In the genomic region with DNA sequence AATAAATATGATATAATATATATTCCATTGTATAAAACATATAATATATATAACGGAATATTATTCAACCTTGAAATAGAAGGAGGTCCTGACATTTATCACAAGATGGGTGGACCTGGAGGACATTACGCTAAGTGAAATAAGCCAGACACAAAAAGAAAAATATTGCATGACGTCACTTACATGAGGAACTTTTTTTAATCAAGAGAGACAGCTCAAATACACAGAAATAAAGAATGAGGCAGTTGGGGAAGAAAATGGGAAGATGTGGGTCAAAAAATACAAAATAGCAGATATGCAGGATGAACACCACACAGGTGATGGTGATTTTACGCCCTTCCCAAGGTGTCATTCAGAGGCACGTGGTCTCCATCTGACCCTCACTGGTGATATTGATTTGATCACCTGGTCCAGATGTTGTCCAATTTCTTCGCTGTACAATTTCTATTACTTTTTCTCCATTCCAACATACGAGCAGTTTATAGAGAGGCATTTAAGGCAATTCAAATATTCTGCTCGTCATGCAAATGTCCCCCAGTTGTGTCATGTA, we compare ENCODE assay signal across 8 cellular contexts. TPM values are rescaled to one million over a fixed set of nuclear protein-coding genes. Genes with fewer than 3 reads are reported as not detected.
DNase-seq lines count a peak whose midpoint lies in the region; ATAC-seq, FAIRE-seq and TF ChIP-seq lines count a peak whose summit lies in the region.

No MANE protein-coding gene starts in this region.

- peaks cover 45% of the 10 kb centered on the region for H3K79me2 ChIP-seq in keratinocyte (ENCODE audit: control insufficient read depth, insufficient read depth, low read length)

- TF ChIP-seq CTCF in adrenal gland (IDR thresholded peaks at IDR 0.05), result no peak
- TF ChIP-seq CTCF in keratinocyte (optimal IDR thresholded peaks at IDR 0.05 in 1 of 3, IDR thresholded peaks at IDR 0.05 in 1 of 3, conservative IDR thresholded peaks at IDR 0.05 in 1 of 3; ENCODE audit: extremely low read depth in 1 of 3, insufficient read depth in 2 of 3, low read length in 3 of 3), result no peak
- TF ChIP-seq CTCF in thoracic aorta (IDR thresholded peaks at IDR 0.05), result no peak

- dilution Hi-C loops in keratinocyte (cut with MboI; ENCODE audit: extremely low pct_ligation_motif_present, low sequenced_read_pairs), result no loop called here

- 26 to 33% (median 30%) methylated on average over 8 of the region's 8 CpGs for WGBS in adrenal gland, 4 donors

- H3K4me1 ChIP-seq in adrenal gland (replicated peaks in 1 of 2) (peaks cover 0 to 22% of the 10 kb centered on the region in 2 donors), keratinocyte (ENCODE audit: control insufficient read depth, extremely low read depth, insufficient read depth, low read length) (peaks cover 5% of the 10 kb centered on the region), thoracic aorta (ENCODE audit: control insufficient read depth in 1 of 2, low read depth in 2 of 2) (peaks cover 14 to 23% of the 10 kb centered on the region in 2 donors)

- DNase-seq in adrenal gland (no peak), keratinocyte (ENCODE audit: low read depth, low spot score) (no peak), thoracic aorta (ENCODE audit: low spot score) (no peak), OCI-M2 (lab: John Stamatoyannopoulos, UW; ENCODE audit: unreplicated experiment) (no peak), NCI-H187 treated with DMSO at 0.1 percent for 48 hours (lab: John Stamatoyannopoulos, UW) (no peak)

- no peaks in the 10 kb centered on the region for H4K20me1 ChIP-seq in keratinocyte (ENCODE audit: control insufficient read depth, extremely low read depth, insufficient read depth, low read length)

- peak overlapping the region in 3 of 4 donors; percentile 25 to 94 (median 75) for H3K4me3 ChIP-seq in adrenal gland
- H3K4me3 ChIP-seq in keratinocyte (ENCODE audit: control insufficient read depth in 2 of 3, extremely low read depth in 1 of 3, insufficient read depth in 2 of 3, low read depth in 1 of 3, low read length in 3 of 3), result peak overlapping the region; percentile 78 to 87 (median 82)
- H3K4me3 ChIP-seq in thoracic aorta, result peak overlapping the region; percentile 92

- H2AFZ ChIP-seq in keratinocyte (ENCODE audit: control insufficient read depth, low read length), result peak overlapping the region; percentile 100

- intact Hi-C loops in adrenal gland (cut with DNase I), result loop anchor here (10.0 kb wide), 3 partner anchors 485 to 675 kb away; a partner anchor contains a TSS

- no peak for TF ChIP-seq POLR2A in adrenal gland (IDR thresholded peaks at IDR 0.05)

- no peak for FAIRE-seq in keratinocyte (lab: Jason Lieb, UNC)

- H3K27ac ChIP-seq in adrenal gland (peak overlapping the region in 4 of 5 donors; percentile 71 to 92 (median 92)), keratinocyte (ENCODE audit: control insufficient read depth, insufficient read depth, low read length) (peak overlapping the region; percentile 86), thoracic aorta (peak overlapping the region; percentile 75 to 86)

- H3K36me3 ChIP-seq in adrenal gland (replicated peaks in 1 of 2) (no peaks in the 10 kb centered on the region), keratinocyte (ENCODE audit: control insufficient read depth in 2 of 2, extremely low read depth in 1 of 2, insufficient read depth in 2 of 2, low read length in 2 of 2) (peaks cover 0 to 8% of the 10 kb centered on the region in 2 experiments), thoracic aorta (no peaks in the 10 kb centered on the region)

- H3K9me3 ChIP-seq in adrenal gland (replicated peaks in 1 of 3) (peaks cover 0 to 3% (median 0%) of the 10 kb centered on the region in 3 donors), keratinocyte (ENCODE audit: control insufficient read depth, low read depth, low read length) (peaks cover under 1% of the 10 kb centered on the region), thoracic aorta (peaks cover 2% of the 10 kb centered on the region)

- H3K4me2 ChIP-seq in keratinocyte (ENCODE audit: control insufficient read depth, extremely low read depth, insufficient read depth, low read depth, low read length), result peak overlapping the region; percentile 99

- no peaks in the 10 kb centered on the region for H3K27me3 ChIP-seq in adrenal gland
- H3K27me3 ChIP-seq in keratinocyte (ENCODE audit: control insufficient read depth, extremely low read depth, insufficient read depth, low read length), result no peaks in the 10 kb centered on the region
- no peaks in the 10 kb centered on the region for H3K27me3 ChIP-seq in thoracic aorta (replicated peaks; ENCODE audit: insufficient read depth)

- peak; percentile 15 for ATAC-seq in GM18858 (IDR thresholded peaks at IDR 0.05; ENCODE audit: unreplicated experiment)
- ATAC-seq in HG03439 (IDR thresholded peaks at IDR 0.05; ENCODE audit: unreplicated experiment), result peak; percentile 11
- ATAC-seq in thoracic aorta (ENCODE audit: insufficient number of reproducible peaks, low FRiP score, low read depth), result no peak
- no peak for ATAC-seq in HG03159 (IDR thresholded peaks at IDR 0.05; ENCODE audit: unreplicated experiment)

- H3K9ac ChIP-seq in keratinocyte (ENCODE audit: control insufficient read depth, extremely low read depth, insufficient read depth, low read length), result peak overlapping the region; percentile 94

- H3K9me1 ChIP-seq in keratinocyte (ENCODE audit: control insufficient read depth, extremely low read depth, insufficient read depth, low read length), result no peaks in the 10 kb centered on the region

RNA-seq across cellular contexts. Expression of a gene that starts 0.5 kb away (rescaled TPM):
- 10 to 100 TPM; 18.3 to 32.9 (median 27.4) TPM for total RNA-seq in adrenal gland
- polyA plus RNA-seq in adrenal gland, result 10 to 100 TPM; 27.3 to 69.7 (median 46.0) TPM
- 15.7 to 25.9 TPM (median 21.9 TPM) in 3 replicates for polyA plus RNA-seq in keratinocyte
- 10.7 TPM for polyA plus RNA-seq in keratinocyte (2011; ENCODE audit: low read depth)
- polyA plus RNA-seq in keratinocyte (2011; cell fraction: cytosol; rRNA removed), result 21.7 and 27.1 TPM in 2 replicates
- polyA plus RNA-seq in keratinocyte (2011; cell fraction: nucleus; rRNA removed), result 35.3 and 39.0 TPM in 2 replicates
- 26.9 and 29.3 TPM in 2 replicates for polyA plus RNA-seq in keratinocyte (2012; ENCODE audit: low replicate concordance)
- polyA minus RNA-seq in keratinocyte, result 17.1 to 23.9 TPM (median 19.2 TPM) in 3 replicates
- polyA minus RNA-seq in keratinocyte (2011; cell fraction: cytosol; rRNA and poly(A)+ RNA removed), result 14.0 TPM
- 18.6 and 27.4 TPM in 2 replicates for polyA minus RNA-seq in keratinocyte (2011; cell fraction: nucleus; rRNA and poly(A)+ RNA removed)
- 10 to 100 TPM; 13.5 to 20.3 TPM for total RNA-seq in thoracic aorta

RNA-seq across cellular contexts. Expression of a gene that starts 12.9 kb away (rescaled TPM):
- not detected for total RNA-seq in adrenal gland
- not detected for polyA plus RNA-seq in adrenal gland
- polyA plus RNA-seq in keratinocyte, result not detected in 3 replicates
- not detected for polyA plus RNA-seq in keratinocyte (2011; ENCODE audit: low read depth)
- not detected in 2 replicates for polyA plus RNA-seq in keratinocyte (2011; cell fraction: cytosol; rRNA removed)
- not detected in 2 replicates for polyA plus RNA-seq in keratinocyte (2011; cell fraction: nucleus; rRNA removed)
- not detected in 2 replicates for polyA plus RNA-seq in keratinocyte (2012; ENCODE audit: low replicate concordance)
- not detected in 3 replicates for polyA minus RNA-seq in keratinocyte
- polyA minus RNA-seq in keratinocyte (2011; cell fraction: cytosol; rRNA and poly(A)+ RNA removed), result not detected
- not detected in 2 replicates for polyA minus RNA-seq in keratinocyte (2011; cell fraction: nucleus; rRNA and poly(A)+ RNA removed)
- not detected for total RNA-seq in thoracic aorta

RNA-seq across cellular contexts. Expression of a gene that starts 24.1 kb away (rescaled TPM):
- total RNA-seq in adrenal gland (not detected), thoracic aorta (not detected)
- polyA plus RNA-seq in adrenal gland (not detected), keratinocyte (not detected in 3 replicates)
- polyA plus RNA-seq in keratinocyte (2011; ENCODE audit: low read depth), result not detected
- not detected in 2 replicates for polyA plus RNA-seq in keratinocyte (2011; cell fraction: cytosol; rRNA removed)
- not detected in 2 replicates for polyA plus RNA-seq in keratinocyte (2011; cell fraction: nucleus; rRNA removed)
- not detected in 2 replicates for polyA plus RNA-seq in keratinocyte (2012; ENCODE audit: low replicate concordance)
- not detected in 3 replicates for polyA minus RNA-seq in keratinocyte
- not detected for polyA minus RNA-seq in keratinocyte (2011; cell fraction: cytosol; rRNA and poly(A)+ RNA removed)
- not detected in 2 replicates for polyA minus RNA-seq in keratinocyte (2011; cell fraction: nucleus; rRNA and poly(A)+ RNA removed)

RNA-seq across cellular contexts. Expression of a gene that starts 32.4 kb away (rescaled TPM):
- total RNA-seq in adrenal gland, result not detected
- polyA plus RNA-seq in adrenal gland, result not detected
- not detected in 3 replicates for polyA plus RNA-seq in keratinocyte
- polyA plus RNA-seq in keratinocyte (2011; ENCODE audit: low read depth), result not detected
- not detected in 2 replicates for polyA plus RNA-seq in keratinocyte (2011; cell fraction: cytosol; rRNA removed)
- not detected in 2 replicates for polyA plus RNA-seq in keratinocyte (2011; cell fraction: nucleus; rRNA removed)
- polyA plus RNA-seq in keratinocyte (2012; ENCODE audit: low replicate concordance), result not detected in 2 replicates
- not detected in 3 replicates for polyA minus RNA-seq in keratinocyte
- not detected for polyA minus RNA-seq in keratinocyte (2011; cell fraction: cytosol; rRNA and poly(A)+ RNA removed)
- not detected in 2 replicates for polyA minus RNA-seq in keratinocyte (2011; cell fraction: nucleus; rRNA and poly(A)+ RNA removed)
- total RNA-seq in thoracic aorta, result not detected

RNA-seq across cellular contexts. Expression of a gene that starts 39.1 kb away (rescaled TPM):
- total RNA-seq in adrenal gland (under 1 TPM in 4 of 8 donors, not detected in 4; 0.07 to 0.14 (median 0.09) TPM), thoracic aorta (not detected)
- polyA plus RNA-seq in adrenal gland (under 1 TPM; 0.07 to 0.15 (median 0.08) TPM), keratinocyte (0.03 TPM in 1 of 3 replicates, not detected in the others)
- not detected for polyA plus RNA-seq in keratinocyte (2011; ENCODE audit: low read depth)
- not detected in 2 replicates for polyA plus RNA-seq in keratinocyte (2011; cell fraction: cytosol; rRNA removed)
- not detected in 2 replicates for polyA plus RNA-seq in keratinocyte (2011; cell fraction: nucleus; rRNA removed)
- polyA plus RNA-seq in keratinocyte (2012; ENCODE audit: low replicate concordance), result 0.07 TPM in 1 of 2 replicates, not detected in the other
- polyA minus RNA-seq in keratinocyte, result not detected in 3 replicates
- polyA minus RNA-seq in keratinocyte (2011; cell fraction: cytosol; rRNA and poly(A)+ RNA removed), result not detected
- not detected in 2 replicates for polyA minus RNA-seq in keratinocyte (2011; cell fraction: nucleus; rRNA and poly(A)+ RNA removed)

Comparison
In these comparisons a context has a peak if more than half of its experiments do, and no peak if none do; other contexts are left out.
1. ATAC-seq: peak in GM18858 (single experiment) and HG03439 (single experiment); none in thoracic aorta (single experiment) and HG03159 (single experiment).
2. Peak in every context shown above with its lines, with median percentiles within 50 percentile points of each other: H3K27ac ChIP-seq and H3K4me3 ChIP-seq.